ENCODE assay signal across 18 cellular contexts in the genomic region with DNA sequence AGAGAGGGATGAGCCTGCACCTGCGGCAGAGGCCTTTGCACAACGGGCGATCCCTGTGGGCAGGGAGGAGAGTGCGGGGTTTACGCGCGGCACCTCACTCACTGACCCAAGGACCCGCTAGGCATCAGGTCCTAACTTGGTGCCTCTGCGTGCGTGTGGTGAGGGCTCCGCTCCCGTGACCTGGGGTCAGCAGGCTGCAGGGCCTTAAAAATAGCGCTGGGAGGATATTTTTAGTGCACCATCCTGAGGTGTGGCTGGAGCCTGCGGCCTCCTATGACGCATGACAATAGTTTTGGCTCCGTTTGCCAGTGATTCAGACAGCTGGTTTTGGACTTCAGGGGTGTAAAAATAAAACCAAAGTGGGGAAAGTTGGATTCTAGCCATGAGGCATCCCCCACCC.
A peak's percentile ranks its signal among the peaks of the same experiment; 100 is the strongest.
DNase-seq lines count a peak whose midpoint lies in the region; ATAC-seq and TF ChIP-seq lines count a peak whose summit lies in the region.
"Had no signal": no experiment of that assay in that cellular context is flagged by ENCODE, and none has a peak within 500 bp of the region (broad histone marks: within the 10 kb centered on the region; RNA-seq: fewer than 3 reads in every experiment).

No MANE protein-coding gene starts in this region.

- DNase-seq in EL (peak; percentile 9), RPMI8226 (peak; percentile 78), fibroblast of the aortic adventitia (ENCODE audit: low read depth) (peak; percentile 78), sciatic nerve (ENCODE audit: low spot score) (no peak), SKM-1 treated with dmso at 0.1 percent for 144 hours (lab: John Stamatoyannopoulos, UW; ENCODE audit: unreplicated experiment) (no peak), T-helper 1 cell (no peak), NCI-H1417 (lab: John Stamatoyannopoulos, UW) (no peak)
- DNase-seq: activated CD4-positive, alpha-beta T cell treated with anti-CD3 and anti-CD28 coated beads for 48 hours; activated naive CD8-positive, alpha-beta T cell treated with anti-CD3 and anti-CD28 coated beads, Interleukin-2, amount 10 ng/mL, durations not matched to agents 7 days and 5 days; CD4-positive, CD25-positive, alpha-beta regulatory T cell; GDM1; glutamatergic neuron; Karpas-422; NCI-H187 treated with DMSO at 0.1 percent for 48 hours; NCI-H526 treated with DMSO at 0.1 percent for 48 hours; stimulated activated naive CD8-positive, alpha-beta T cell treated with anti-CD3 and anti-CD28 coated beads, Interleukin-15, amount 100 ng/mL, for 72 hours had no signal

- intact Hi-C loops in sciatic nerve (cut with DNase I) = no loop called here

- TF ChIP-seq CTCF in fibroblast of the aortic adventitia (IDR thresholded peaks at IDR 0.05; ENCODE audit: insufficient read depth, low read length) = no peak

- H3K4me3 ChIP-seq in fibroblast of the aortic adventitia (ENCODE audit: low read depth, low read length) = no peak overlapping the region
- H3K4me3 ChIP-seq: smooth muscle cell had no signal

- ATAC-seq in sciatic nerve (peak; percentile 75), HG02623 (IDR thresholded peaks at IDR 0.05; ENCODE audit: unreplicated experiment) (no peak)
- ATAC-seq: stimulated activated naive CD8-positive, alpha-beta T cell treated with anti-CD3 and anti-CD28 coated beads, Interleukin-15, amount 100 ng/mL, for 72 hours had no signal

Comparison
In these comparisons a context has a peak if more than half of its experiments do, and no peak if none do; other contexts are left out.
1. DNase-seq: peak in EL (single experiment), RPMI8226 (single experiment) and fibroblast of the aortic adventitia (single experiment); none in sciatic nerve (single experiment), SKM-1 treated with dmso at 0.1 percent for 144 hours (single experiment), T-helper 1 cell (0 of 5) and NCI-H1417 (0 of 3).